ENCODE assay signal across 8 cellular contexts in genomic region chr1:246724725-246725095, GRCh38. TPM values are rescaled to one million over a fixed set of nuclear protein-coding genes. Genes with fewer than 3 reads are reported as not detected.
DNase-seq lines count a peak whose midpoint lies in the region; ATAC-seq, FAIRE-seq and TF ChIP-seq lines count a peak whose summit lies in the region.

No MANE protein-coding gene starts in this region.

- H3K4me1 ChIP-seq in CD4-positive, CD25-positive, alpha-beta regulatory T cell (ENCODE audit: control insufficient read depth, insufficient read depth, low read length, poor library complexity, severe bottlenecking): peaks cover 12% of the 10 kb centered on the region
- H3K4me1 ChIP-seq in NT2/D1 (ENCODE audit: insufficient read depth, insufficient read length): no peaks in the 10 kb centered on the region
- peaks cover 0 to 3% of the 10 kb centered on the region in 2 donors for H3K4me1 ChIP-seq in kidney (ENCODE audit: control insufficient read depth in 1 of 2, insufficient read depth in 1 of 2, low read depth in 1 of 2, low read length in 2 of 2)

- intact Hi-C loops in MCF 10A (cut with micrococcal nuclease): loop anchor here (2.0 kb wide), 1 partner anchor 26 kb away; no protein-coding TSS in a partner anchor
- intact Hi-C loops in kidney (cut with DNase I): no loop called here

- DNase-seq in CD4-positive, CD25-positive, alpha-beta regulatory T cell: no peak
- DNase-seq in NT2/D1 (ENCODE audit: low read depth, low spot score): peak; percentile 13
- peak; percentile 60 for DNase-seq in MCF 10A (ENCODE audit: unreplicated experiment)
- no peak for DNase-seq in kidney
- DNase-seq in UCSD-AML1 (lab: John Stamatoyannopoulos, UW; ENCODE audit: unreplicated experiment): no peak

- peaks cover 4 to 13% (median 7%) of the 10 kb centered on the region in 4 donors for H3K4me1 Mint-ChIP-seq in CD4-positive, CD25-positive, alpha-beta regulatory T cell
- H3K4me1 Mint-ChIP-seq in MCF 10A (ENCODE audit: insufficient read depth, unreplicated experiment): peaks cover 10% of the 10 kb centered on the region
- H3K4me1 Mint-ChIP-seq in stimulated activated naive CD8-positive, alpha-beta T cell treated with anti-CD3 and anti-CD28 coated beads, Interleukin-15, Interleukin-2, amounts not matched to agents 100 ng/mL and 50 ng/mL, for 24 hours (ENCODE audit: low read depth): peaks cover 20% of the 10 kb centered on the region

- H3K9ac ChIP-seq in NT2/D1 (ENCODE audit: insufficient read length, low read depth): peak overlapping the region; percentile 90
- H3K9ac ChIP-seq in kidney (ENCODE audit: low read length in 2 of 2): peak overlapping the region; percentile 59 to 67

- no peak for FAIRE-seq in kidney (lab: Jason Lieb, UNC)

- POLR2A ChIA-PET in MCF 10A (lab: Yijun Ruan, JAX): interaction anchor here (0.6 to 2.0 kb wide), 13 partner anchors 12 to 1438 kb away, joined by 3 to 19 read pairs (median 4); partner anchors contain the start of genes CNST and TFB2M

- H3K36me3 Mint-ChIP-seq in CD4-positive, CD25-positive, alpha-beta regulatory T cell: peaks cover 11% of the 10 kb centered on the region
- peaks cover 24% of the 10 kb centered on the region for H3K36me3 Mint-ChIP-seq in MCF 10A (ENCODE audit: insufficient read depth, unreplicated experiment)
- peaks cover 35% of the 10 kb centered on the region for H3K36me3 Mint-ChIP-seq in stimulated activated naive CD8-positive, alpha-beta T cell treated with anti-CD3 and anti-CD28 coated beads, Interleukin-15, Interleukin-2, amounts not matched to agents 100 ng/mL and 50 ng/mL, for 24 hours (ENCODE audit: low read depth)

- peaks cover 5 to 7% of the 10 kb centered on the region in 2 experiments for H3K9me3 ChIP-seq in CD4-positive, CD25-positive, alpha-beta regulatory T cell (ENCODE audit: control insufficient read depth in 2 of 2, low read length in 2 of 2)
- H3K9me3 ChIP-seq in NT2/D1 (ENCODE audit: insufficient read depth, low read length): peaks cover 17% of the 10 kb centered on the region
- H3K9me3 ChIP-seq in kidney (ENCODE audit: control insufficient read depth in 1 of 2, low read length in 2 of 2): no peaks in the 10 kb centered on the region

- H3K27me3 Mint-ChIP-seq in CD4-positive, CD25-positive, alpha-beta regulatory T cell: peaks cover 17% of the 10 kb centered on the region
- H3K27me3 Mint-ChIP-seq in MCF 10A (ENCODE audit: insufficient read depth, unreplicated experiment): no peaks in the 10 kb centered on the region
- H3K27me3 Mint-ChIP-seq in stimulated activated naive CD8-positive, alpha-beta T cell treated with anti-CD3 and anti-CD28 coated beads, Interleukin-15, Interleukin-2, amounts not matched to agents 100 ng/mL and 50 ng/mL, for 24 hours: peaks cover 4% of the 10 kb centered on the region

- ATAC-seq in CD4-positive, CD25-positive, alpha-beta regulatory T cell (ENCODE audit: low read depth in 2 of 2): no peak
- ATAC-seq in GM18907 (IDR thresholded peaks at IDR 0.05; ENCODE audit: unreplicated experiment): peak; percentile 13
- ATAC-seq in HG03175 (IDR thresholded peaks at IDR 0.05; ENCODE audit: unreplicated experiment): peak; percentile 11

- peak overlapping the region; percentile 70 for H3K4me3 ChIP-seq in CD4-positive, CD25-positive, alpha-beta regulatory T cell (ENCODE audit: low read depth, low read length)
- H3K4me3 ChIP-seq in NT2/D1 (ENCODE audit: insufficient read length, low read depth): peak overlapping the region; percentile 79
- H3K4me3 ChIP-seq in kidney (ENCODE audit: low read length in 2 of 2): peak overlapping the region; percentile 86 to 92

- H3K4me3 Mint-ChIP-seq in CD4-positive, CD25-positive, alpha-beta regulatory T cell: peak overlapping the region; percentile 80 to 90 (median 86)
- H3K4me3 Mint-ChIP-seq in MCF 10A (ENCODE audit: unreplicated experiment): peak overlapping the region; percentile 79
- peak overlapping the region; percentile 92 for H3K4me3 Mint-ChIP-seq in stimulated activated naive CD8-positive, alpha-beta T cell treated with anti-CD3 and anti-CD28 coated beads, Interleukin-15, Interleukin-2, amounts not matched to agents 100 ng/mL and 50 ng/mL, for 24 hours

- no peak for TF ChIP-seq CTCF in MCF 10A (IDR thresholded peaks at IDR 0.05; ENCODE audit: unreplicated experiment)
- TF ChIP-seq CTCF in kidney (IDR thresholded peaks at IDR 0.05; ENCODE audit: borderline replicate concordance, extremely low read depth, insufficient read depth): no peak

- no peaks in the 10 kb centered on the region for H3K36me3 ChIP-seq in CD4-positive, CD25-positive, alpha-beta regulatory T cell (ENCODE audit: control insufficient read depth, insufficient read depth, low read length)
- H3K36me3 ChIP-seq in NT2/D1 (ENCODE audit: insufficient read depth, insufficient read length, low read length) (peaks cover 16% of the 10 kb centered on the region), kidney (ENCODE audit: control insufficient read depth in 1 of 2, insufficient read depth in 2 of 2, low read length in 2 of 2) (peaks cover 3 to 6% of the 10 kb centered on the region in 2 donors)

- peaks cover 0 to 23% (median 11%) of the 10 kb centered on the region in 7 donors for H3K9me3 Mint-ChIP-seq in CD4-positive, CD25-positive, alpha-beta regulatory T cell
- H3K9me3 Mint-ChIP-seq in MCF 10A (ENCODE audit: unreplicated experiment): peaks cover 33% of the 10 kb centered on the region
- H3K9me3 Mint-ChIP-seq in stimulated activated naive CD8-positive, alpha-beta T cell treated with anti-CD3 and anti-CD28 coated beads, Interleukin-15, Interleukin-2, amounts not matched to agents 100 ng/mL and 50 ng/mL, for 24 hours: peaks cover 16% of the 10 kb centered on the region

- no peak overlapping the region for H3K27ac ChIP-seq in CD4-positive, CD25-positive, alpha-beta regulatory T cell (ENCODE audit: insufficient read depth, low read length, poor library complexity, severe bottlenecking)
- peak overlapping the region; percentile 57 to 78 for H3K27ac ChIP-seq in kidney (ENCODE audit: low read depth in 2 of 2, low read length in 2 of 2)

- peaks cover 7% of the 10 kb centered on the region for H3K27me3 ChIP-seq in CD4-positive, CD25-positive, alpha-beta regulatory T cell (ENCODE audit: control insufficient read depth, insufficient read depth, low read length)
- H3K27me3 ChIP-seq in NT2/D1 (ENCODE audit: insufficient read depth, insufficient read length): peaks cover 36% of the 10 kb centered on the region

- no peak overlapping the region for H3K27ac Mint-ChIP-seq in CD4-positive, CD25-positive, alpha-beta regulatory T cell
- H3K27ac Mint-ChIP-seq in MCF 10A (ENCODE audit: low read depth, unreplicated experiment): peak overlapping the region; percentile 8
- peak overlapping the region; percentile 87 for H3K27ac Mint-ChIP-seq in stimulated activated naive CD8-positive, alpha-beta T cell treated with anti-CD3 and anti-CD28 coated beads, Interleukin-15, Interleukin-2, amounts not matched to agents 100 ng/mL and 50 ng/mL, for 24 hours

- CTCF ChIA-PET in MCF 10A (lab: Yijun Ruan, JAX): interaction anchor here (0.5 to 3.2 kb wide), 17 partner anchors 11 to 860 kb away, joined by 3 to 21 read pairs (median 4); no protein-coding TSS in a partner anchor

- no TSS peak for BruUV-seq in MCF 10A (replicated peaks; lab: Mats Ljungman, UMichigan)

RNA-seq across cellular contexts. Expression of gene SCCPDH, which starts 0.5 kb away (rescaled TPM):
- total RNA-seq in CD4-positive, CD25-positive, alpha-beta regulatory T cell: 1.5 TPM
- 1 to 10 TPM; 2.0 to 5.0 (median 4.1) TPM for polyA plus RNA-seq in CD4-positive, CD25-positive, alpha-beta regulatory T cell
- total RNA-seq in MCF 10A (2022): 28.4 and 32.2 TPM in 2 replicates
- total RNA-seq in kidney: 37.2 TPM
- 48.6 TPM for polyA plus RNA-seq in kidney (ENCODE audit: insufficient read depth, low read depth, low replicate concordance)

Comparison
In these comparisons a context has a peak if more than half of its experiments do, and no peak if none do; other contexts are left out.
1. ATAC-seq: peak in GM18907 (single experiment) and HG03175 (single experiment); none in CD4-positive, CD25-positive, alpha-beta regulatory T cell (0 of 2).
2. DNase-seq: peak in NT2/D1 (single experiment) and MCF 10A (single experiment); none in CD4-positive, CD25-positive, alpha-beta regulatory T cell (0 of 3), kidney (single experiment) and UCSD-AML1 (single experiment).
3. H3K27ac Mint-ChIP-seq: peak in MCF 10A (single experiment) and stimulated activated naive CD8-positive, alpha-beta T cell treated with anti-CD3 and anti-CD28 coated beads, Interleukin-15, Interleukin-2, amounts not matched to agents 100 ng/mL and 50 ng/mL, for 24 hours (single experiment); none in CD4-positive, CD25-positive, alpha-beta regulatory T cell (0 of 3).
4. RNA of gene SCCPDH, which starts 0.5 kb away (total RNA-seq): 37.2 TPM in kidney (single experiment) and 28.4 to 32.2 TPM in MCF 10A; 1.5 TPM in CD4-positive, CD25-positive, alpha-beta regulatory T cell (single experiment); every median in the first group is over 10 times any median in the second.
5. Peak in every context shown above with its lines, with median percentiles within 50 percentile points of each other: H3K4me3 ChIP-seq and H3K4me3 Mint-ChIP-seq.